ENCODE assay signal across 10 cellular contexts in the genomic region with DNA sequence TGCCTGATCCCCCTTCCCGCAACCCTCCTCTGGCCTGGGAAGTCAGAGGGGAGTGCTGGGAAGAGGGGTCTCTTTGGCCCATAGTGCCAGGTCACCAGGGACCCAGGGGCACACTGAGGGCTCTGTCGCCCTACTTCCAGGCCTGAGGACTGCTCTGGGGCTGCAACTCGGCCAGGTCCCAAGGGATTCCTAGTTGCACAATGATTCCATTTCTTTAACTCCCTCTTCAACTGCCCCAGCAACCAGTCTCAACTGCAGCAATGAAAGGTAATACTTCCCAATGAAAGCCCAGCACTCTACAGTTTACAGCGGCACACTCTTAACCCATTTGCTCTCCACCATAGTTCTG. TPM values are rescaled to one million over a fixed set of nuclear protein-coding genes. Genes with fewer than 3 reads are reported as not detected.
DNase-seq lines count a peak whose midpoint lies in the region; ATAC-seq and TF ChIP-seq lines count a peak whose summit lies in the region.
"Had no signal": no experiment of that assay in that cellular context is flagged by ENCODE, and none has a peak within 500 bp of the region (broad histone marks: within the 10 kb centered on the region; RNA-seq: fewer than 3 reads in every experiment).

No MANE protein-coding gene starts in this region.

- peaks cover 75 to 93% of the 10 kb centered on the region in 2 experiments for H3K4me1 ChIP-seq in neutrophil (ENCODE audit: control insufficient read depth in 1 of 2, insufficient read depth in 1 of 2, low read depth in 1 of 2, low read length in 1 of 2)
- peaks cover 11% of the 10 kb centered on the region for H3K4me1 ChIP-seq in Karpas-422 (ENCODE audit: low read length)

- no peak for TF ChIP-seq CTCF in fibroblast of the aortic adventitia (IDR thresholded peaks at IDR 0.05; ENCODE audit: insufficient read depth, low read length)
- no peak for TF ChIP-seq CTCF in neutrophil (IDR thresholded peaks at IDR 0.05)

- H3K36me3 ChIP-seq in neutrophil (no peaks in the 10 kb centered on the region), Karpas-422 (ENCODE audit: insufficient read depth, low read length) (peaks cover 5% of the 10 kb centered on the region; the same call in 1 of the 2 replicates)

- no peak overlapping the region for H2AFZ ChIP-seq in Karpas-422 (ENCODE audit: low read length)

- no peak overlapping the region for H3K4me2 ChIP-seq in Karpas-422 (ENCODE audit: low read depth, low read length, poor library complexity, severe bottlenecking)

- no peak overlapping the region for H3K9ac ChIP-seq in Karpas-422 (ENCODE audit: low read length)

- no peaks in the 10 kb centered on the region for H3K9me2 ChIP-seq in Karpas-422 (replicated peaks; ENCODE audit: insufficient read depth, low read length)

- no peak for DNase-seq in Right ventricle myocardium inferior (ENCODE audit: missing footprints)
- no peak for DNase-seq in cardiac septum (ENCODE audit: low spot score)
- peak; percentile 84 for DNase-seq in fibroblast of the aortic adventitia (ENCODE audit: low read depth)
- no peak for DNase-seq in amygdala (lab: John Stamatoyannopoulos, UW)
- no peak for DNase-seq in OCI-M2 (lab: John Stamatoyannopoulos, UW; ENCODE audit: unreplicated experiment)
- DNase-seq in Karpas-422: no peak
- no peak for DNase-seq in SHP77 treated with DMSO at 0.1 percent for 48 hours (lab: John Stamatoyannopoulos, UW)
- DNase-seq: activated naive CD8-positive, alpha-beta T cell treated with anti-CD3 and anti-CD28 coated beads, Interleukin-2, amount 10 ng/mL, durations not matched to agents 7 days and 5 days; hippocampal formation had no signal

- intact Hi-C loops in Right ventricle myocardium inferior (cut with DNase I): no loop called here
- intact Hi-C loops in cardiac septum (cut with DNase I): no loop called here

- H3K4me3 ChIP-seq in fibroblast of the aortic adventitia (ENCODE audit: low read depth, low read length): no peak overlapping the region
- peak overlapping the region in 1 of 2 experiments; percentile 28 for H3K4me3 ChIP-seq in neutrophil (ENCODE audit: low read depth in 1 of 2, low read length in 1 of 2)
- H3K4me3 ChIP-seq in Karpas-422 (ENCODE audit: low read length): no peak overlapping the region

- peak; percentile 74 for ATAC-seq in Right ventricle myocardium inferior

- H3K27me3 ChIP-seq in neutrophil (no peaks in the 10 kb centered on the region), Karpas-422 (ENCODE audit: low read length) (no peaks in the 10 kb centered on the region)

- H3K27ac ChIP-seq in neutrophil (peak overlapping the region; percentile 91), Karpas-422 (ENCODE audit: low read length) (no peak overlapping the region)

- H3K9me3 ChIP-seq in neutrophil (no peaks in the 10 kb centered on the region), Karpas-422 (ENCODE audit: low read length) (no peaks in the 10 kb centered on the region)

- peaks cover 82% of the 10 kb centered on the region for H3K79me2 ChIP-seq in Karpas-422 (ENCODE audit: low read length)

- H4K20me1 ChIP-seq in Karpas-422 (ENCODE audit: insufficient read depth, low read depth, low read length): peaks cover 8% of the 10 kb centered on the region; the same call in 1 of the 2 replicates

RNA-seq across cellular contexts. Expression of a gene that starts 35.7 kb away (rescaled TPM):
- total RNA-seq in Right ventricle myocardium inferior: 20.2 TPM
- 26.1 TPM for total RNA-seq in cardiac septum
- total RNA-seq in fibroblast of the aortic adventitia (ENCODE audit: low replicate concordance): 1.3 and 7.4 TPM in 2 replicates
- total RNA-seq in Karpas-422 (2014; rRNA removed; shearing (Covaris generic); ENCODE audit: low replicate concordance): 35.3 and 48.6 TPM in 2 replicates
